ENCODE assay signal across 8 cellular contexts in genomic region chr12:29783773-29784666, GRCh38. TPM values are rescaled to one million over a fixed set of nuclear protein-coding genes. Genes with fewer than 3 reads are reported as not detected.
DNase-seq lines count a peak whose midpoint lies in the region; ATAC-seq and TF ChIP-seq lines count a peak whose summit lies in the region.

Gene TMTC1 (minus strand): TSS chr12:29783942. CDS start chr12:29783751, 191 bp downstream.

- H3K9me3 Mint-ChIP-seq in chondrocyte (ENCODE audit: low read depth), result peaks cover 4% of the 10 kb centered on the region
- H3K9me3 Mint-ChIP-seq in stimulated activated memory B cell treated with anti-CD40 and anti-IgM and Interleukin-4, amounts not matched to agents 10 μg/mL and 1 μg/mL and 100 μg/mL, for 72 hours, result peaks cover 3% of the 10 kb centered on the region

- TF ChIP-seq CTCF in AG10803 (conservative IDR thresholded peaks at IDR 0.05; ENCODE audit: low read length) (no peak), chondrocyte (IDR thresholded peaks at IDR 0.05) (no peak)

- peaks cover 6% of the 10 kb centered on the region for H3K27me3 Mint-ChIP-seq in chondrocyte (ENCODE audit: low read depth)
- peaks cover 19% of the 10 kb centered on the region for H3K27me3 Mint-ChIP-seq in stimulated activated memory B cell treated with anti-CD40 and anti-IgM and Interleukin-4, amounts not matched to agents 10 μg/mL and 1 μg/mL and 100 μg/mL, for 72 hours

- H3K4me1 Mint-ChIP-seq in chondrocyte (ENCODE audit: low read depth), result peaks cover 28% of the 10 kb centered on the region
- no peaks in the 10 kb centered on the region for H3K4me1 Mint-ChIP-seq in stimulated activated memory B cell treated with anti-CD40 and anti-IgM and Interleukin-4, amounts not matched to agents 10 μg/mL and 1 μg/mL and 100 μg/mL, for 72 hours

- peak within 1 kb of the TSS; percentile 22 for H3K4me3 ChIP-seq in AG10803 (ENCODE audit: low read length)

- DNase-seq in AG10803 (ENCODE audit: low read depth) (peak; percentile 20), NCI-H460 (ENCODE audit: extremely low read depth, low read depth) (peak; percentile 41), chondrocyte (ENCODE audit: low spot score) (peak; percentile 91), kidney tubule cell (ENCODE audit: low spot score) (peak; percentile 47)

- H3K36me3 Mint-ChIP-seq in chondrocyte (ENCODE audit: low read depth), result no peaks in the 10 kb centered on the region
- no peaks in the 10 kb centered on the region for H3K36me3 Mint-ChIP-seq in stimulated activated memory B cell treated with anti-CD40 and anti-IgM and Interleukin-4, amounts not matched to agents 10 μg/mL and 1 μg/mL and 100 μg/mL, for 72 hours

- ATAC-seq in GM19395 (IDR thresholded peaks at IDR 0.05; ENCODE audit: unreplicated experiment) (peak; percentile 21), GM18870 (IDR thresholded peaks at IDR 0.05; ENCODE audit: unreplicated experiment) (no peak), HG02884 (IDR thresholded peaks at IDR 0.05; ENCODE audit: unreplicated experiment) (no peak)
- no peak for ATAC-seq in stimulated activated memory B cell treated with anti-CD40 and anti-IgM and Interleukin-4, amounts not matched to agents 10 μg/mL and 1 μg/mL and 100 μg/mL, for 72 hours

- peak within 1 kb of the TSS; percentile 90 for H3K27ac Mint-ChIP-seq in chondrocyte (ENCODE audit: unreplicated experiment)
- no peak within 1 kb of the TSS for H3K27ac Mint-ChIP-seq in stimulated activated memory B cell treated with anti-CD40 and anti-IgM and Interleukin-4, amounts not matched to agents 10 μg/mL and 1 μg/mL and 100 μg/mL, for 72 hours

- H3K4me3 Mint-ChIP-seq in chondrocyte (ENCODE audit: unreplicated experiment), result peak within 1 kb of the TSS; percentile 90
- H3K4me3 Mint-ChIP-seq in stimulated activated memory B cell treated with anti-CD40 and anti-IgM and Interleukin-4, amounts not matched to agents 10 μg/mL and 1 μg/mL and 100 μg/mL, for 72 hours, result peak within 1 kb of the TSS; percentile 15

RNA-seq across cellular contexts. Expression of gene TMTC1, which starts in this region (rescaled TPM):
- 10.7 and 11.9 TPM in 2 replicates for total RNA-seq in NCI-H460 (2014; rRNA removed; shearing (Covaris generic))
- 8.4 and 14.3 TPM in 2 replicates for polyA plus RNA-seq in NCI-H460 (2014; cell fraction: nucleus; rRNA removed)
- 24.0 to 49.1 TPM (median 25.2 TPM) in 3 replicates for total RNA-seq in chondrocyte

Comparison
In these comparisons a context has a peak if more than half of its experiments do, and no peak if none do; other contexts are left out.
1. DNase-seq: peak in every context shown above with its lines; median percentile 91 in chondrocyte; 47 in kidney tubule cell; 41 in NCI-H460; 20 in AG10803.